In the genomic region with DNA sequence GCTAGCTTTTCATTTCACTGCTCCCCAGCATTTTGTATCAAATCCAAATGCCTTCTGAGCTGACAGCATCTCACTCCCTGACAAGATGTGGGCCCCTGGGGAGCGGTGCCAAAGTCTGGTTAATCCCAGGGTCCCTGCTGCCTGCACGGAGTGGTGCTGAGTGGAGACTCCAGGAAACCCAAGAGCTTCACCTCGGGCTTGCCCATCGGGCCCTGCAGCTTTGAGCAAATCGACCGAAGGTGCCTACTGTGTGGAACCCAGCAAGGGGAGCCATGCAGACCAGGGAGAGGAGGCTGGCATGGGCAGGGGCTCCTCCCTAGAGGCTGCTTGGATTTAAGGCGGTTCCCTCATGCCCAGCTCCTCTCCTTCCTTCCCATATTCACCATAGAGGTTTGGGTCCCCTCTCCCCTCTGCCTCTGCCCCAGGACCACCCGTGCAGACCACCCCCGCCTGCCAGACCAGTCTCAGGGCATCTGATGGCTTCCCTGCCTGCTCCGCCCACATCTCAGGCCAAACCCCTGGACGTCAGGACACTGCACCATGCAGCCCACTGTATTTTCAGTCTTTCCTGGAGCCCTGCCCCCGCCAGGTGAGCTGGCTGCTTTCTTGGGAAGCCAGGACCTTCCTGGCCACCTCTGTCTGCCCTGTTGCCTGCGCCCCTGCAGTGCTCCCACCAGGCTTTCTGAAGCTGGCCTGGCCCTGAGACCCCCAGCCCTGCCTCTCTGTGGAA, we compare ENCODE assay signal across 13 cellular contexts.
"Had no signal": no experiment of that assay in that cellular context is flagged by ENCODE, and none has a peak within 500 bp of the region (broad histone marks: within the 10 kb centered on the region; RNA-seq: fewer than 3 reads in every experiment).

No MANE protein-coding gene starts in this region.

- H3K36me3 ChIP-seq: lower lobe of right lung, stomach had no signal

- H3K9me3 Mint-ChIP-seq: activated naive CD4-positive, alpha-beta T cell treated with anti-CD3 and anti-CD28 coated beads for 36 hours; central memory CD8-positive, alpha-beta T cell; dendritic cell treated with granulocyte-macrophage colony-stimulating factor and Interleukin-4, amounts not matched to agents 40 ng/mL and 50 ng/mL, for 4 days; effector memory CD8-positive, alpha-beta T cell; WTC11 had no signal

- H3K27me3 Mint-ChIP-seq: central memory CD8-positive, alpha-beta T cell; dendritic cell treated with granulocyte-macrophage colony-stimulating factor and Interleukin-4, amounts not matched to agents 40 ng/mL and 50 ng/mL, for 4 days; effector memory CD8-positive, alpha-beta T cell had no signal

- H3K36me3 Mint-ChIP-seq: WTC11 had no signal

- H3K9ac ChIP-seq: parathyroid adenoma had no signal

- H2AFZ ChIP-seq: parathyroid adenoma had no signal

- H3K27me3 ChIP-seq: stomach had no signal

- H3K4me1 ChIP-seq: lower lobe of right lung, parathyroid adenoma, stomach had no signal

- H3K9me3 ChIP-seq: lower lobe of right lung, stomach had no signal

- H3K27ac Mint-ChIP-seq: activated naive CD4-positive, alpha-beta T cell treated with anti-CD3 and anti-CD28 coated beads for 36 hours; dendritic cell treated with granulocyte-macrophage colony-stimulating factor and Interleukin-4, amounts not matched to agents 40 ng/mL and 50 ng/mL, for 4 days had no signal

- H3K4me3 ChIP-seq: lower lobe of right lung, stomach had no signal

- H3K79me2 ChIP-seq: parathyroid adenoma had no signal

- H3K4me3 Mint-ChIP-seq: activated naive CD4-positive, alpha-beta T cell treated with anti-CD3 and anti-CD28 coated beads for 36 hours; central memory CD8-positive, alpha-beta T cell; dendritic cell treated with granulocyte-macrophage colony-stimulating factor and Interleukin-4, amounts not matched to agents 40 ng/mL and 50 ng/mL, for 4 days; effector memory CD8-positive, alpha-beta T cell; WTC11 had no signal

- DNase-seq: activated naive CD4-positive, alpha-beta T cell treated with anti-CD3 and anti-CD28 coated beads for 36 hours; activated T-cell treated with anti-CD3 and anti-CD28 coated beads, Interleukin-2, amount 50 U/mL, for 48 hours; effector memory CD8-positive, alpha-beta T cell; left cardiac atrium; lower lobe of right lung; midbrain; stimulated activated CD4-positive, alpha-beta T cell treated with anti-CD3 and anti-CD28 coated beads, Interleukin-15, amount 100 ng/mL, for 24 hours; stimulated activated CD4-positive, alpha-beta T cell treated with anti-CD3 and anti-CD28 coated beads, Interleukin-4, amount 100 ng/mL, for 24 hours; stomach had no signal

- H3K27ac ChIP-seq: lower lobe of right lung, parathyroid adenoma, stomach had no signal

- H3K4me1 Mint-ChIP-seq: central memory CD8-positive, alpha-beta T cell had no signal

- ATAC-seq: effector memory CD8-positive, alpha-beta T cell; left cardiac atrium; lower lobe of right lung; WTC11 had no signal
